In genomic region chr3:62011667-62012066, GRCh38 we compare ENCODE assay signal across 18 cellular contexts.
DNase-seq lines count a peak whose midpoint lies in the region; ATAC-seq and TF ChIP-seq lines count a peak whose summit lies in the region.
"Had no signal": no experiment of that assay in that cellular context is flagged by ENCODE, and none has a peak within 500 bp of the region (broad histone marks: within the 10 kb centered on the region; RNA-seq: fewer than 3 reads in every experiment).

No MANE protein-coding gene starts in this region.

- H3K9me3 ChIP-seq in upper lobe of left lung: no peaks in the 10 kb centered on the region

- DNase-seq in ELR (ENCODE audit: low read depth) (peak; percentile 15), RKO (ENCODE audit: low spot score) (peak; percentile 26), choroid plexus epithelial cell (ENCODE audit: low read depth) (peak; percentile 11), foreskin keratinocyte (no peak), NCI-H2227 (lab: John Stamatoyannopoulos, UW; ENCODE audit: unreplicated experiment) (no peak), middle frontal gyrus (ENCODE audit: extremely low spot score, low spot score) (no peak), upper lobe of left lung (no peak)
- DNase-seq: AML-193, DMS79 treated with DMSO at 0.1 percent for 48 hours, H9, NCI-H1105, NCI-H2107, NCI-H2227 treated with DMSO at 0.1 percent for 48 hours, NCI-H510A treated with DMSO at 0.1 percent for 48 hours, NCI-H774, RPMI8226 had no signal

- WGBS in upper lobe of left lung, 2 donors: 86 to 89% methylated on average over 5 of the region's 5 CpGs

- TF ChIP-seq CTCF in choroid plexus epithelial cell (conservative IDR thresholded peaks at IDR 0.05; ENCODE audit: low read depth, low read length) (no peak), foreskin keratinocyte (conservative IDR thresholded peaks at IDR 0.05) (no peak), upper lobe of left lung (IDR thresholded peaks at IDR 0.05) (no peak)

- TF ChIP-seq POLR2A in upper lobe of left lung (IDR thresholded peaks at IDR 0.05): no peak

- H3K4me1 ChIP-seq in foreskin keratinocyte: no peaks in the 10 kb centered on the region
- H3K4me1 ChIP-seq in upper lobe of left lung: no peaks in the 10 kb centered on the region

- H3K36me3 ChIP-seq in upper lobe of left lung: peaks cover 0 to 5% (median 0%) of the 10 kb centered on the region in 4 donors

- H3K27ac ChIP-seq in foreskin keratinocyte: no peak overlapping the region
- no peak overlapping the region for H3K27ac ChIP-seq in upper lobe of left lung

- no peak for TF ChIP-seq EP300 in upper lobe of left lung (IDR thresholded peaks at IDR 0.05)

- H3K27me3 ChIP-seq in foreskin keratinocyte (no peaks in the 10 kb centered on the region), upper lobe of left lung (no peaks in the 10 kb centered on the region)

- H3K4me3 ChIP-seq in choroid plexus epithelial cell (ENCODE audit: low read depth, low read length) (no peak overlapping the region), upper lobe of left lung (no peak overlapping the region)
- H3K4me3 ChIP-seq: K562 had no signal

- ATAC-seq in foreskin keratinocyte: peak; percentile 77
- ATAC-seq in upper lobe of left lung (ENCODE audit: low FRiP score in 2 of 2): no peak
- ATAC-seq in GM19455 (IDR thresholded peaks at IDR 0.05; ENCODE audit: unreplicated experiment): no peak
- ATAC-seq: K562 had no signal

Comparison
In these comparisons a context has a peak if more than half of its experiments do, and no peak if none do; other contexts are left out.
1. DNase-seq: peak in ELR (single experiment), RKO (single experiment) and choroid plexus epithelial cell (single experiment); none in foreskin keratinocyte (0 of 2), NCI-H2227 (single experiment), middle frontal gyrus (single experiment) and upper lobe of left lung (0 of 2).